Comparison of ENCODE assay signal across 8 cellular contexts in genomic region chrX:100649550-100650356, GRCh38. TPM values are rescaled to one million over a fixed set of nuclear protein-coding genes. Genes with fewer than 3 reads are reported as not detected.
DNase-seq lines count a peak whose midpoint lies in the region; ATAC-seq, FAIRE-seq and TF ChIP-seq lines count a peak whose summit lies in the region.

No MANE protein-coding gene starts in this region.

- ATAC-seq in GM18909 (IDR thresholded peaks at IDR 0.05; ENCODE audit: poor library complexity, unreplicated experiment) (peak; percentile 34), GM19324 (IDR thresholded peaks at IDR 0.05; ENCODE audit: low FRiP score, unreplicated experiment) (no peak)

- H3K4me2 ChIP-seq in skeletal muscle satellite cell (ENCODE audit: low read length) = peak overlapping the region; percentile 44

- FAIRE-seq in urothelium cell line (lab: Jason Lieb, UNC) = no peak

- H3K27me3 ChIP-seq in right atrium auricular region (no peaks in the 10 kb centered on the region), skeletal muscle satellite cell (ENCODE audit: control insufficient read depth, insufficient read depth, low read length) (no peaks in the 10 kb centered on the region)

- H3K4me1 ChIP-seq in right atrium auricular region (peaks cover 0 to 3% of the 10 kb centered on the region in 2 donors), skeletal muscle satellite cell (ENCODE audit: control insufficient read depth, insufficient read depth, low read length) (peaks cover 49% of the 10 kb centered on the region)

- peak overlapping the region; percentile 77 for H3K9ac ChIP-seq in skeletal muscle satellite cell (ENCODE audit: low read depth, low read length)

- peak; percentile 97 for DNase-seq in amniotic epithelial cell (ENCODE audit: low read depth)
- peak; percentile 83 for DNase-seq in right atrium auricular region (ENCODE audit: low spot score)
- no peak for DNase-seq in activated CD4-positive, alpha-beta T cell treated with anti-CD3 and anti-CD28 coated beads, Interleukin-2, amount 50 U/mL, for 48 hours
- no peak for DNase-seq in NCI-H187 (lab: John Stamatoyannopoulos, UW)
- DNase-seq in urothelium cell line (ENCODE audit: low spot score) = no peak

- H3K27ac ChIP-seq in right atrium auricular region = peak overlapping the region; percentile 73 to 77

- no peaks in the 10 kb centered on the region for H3K36me3 ChIP-seq in right atrium auricular region
- no peaks in the 10 kb centered on the region for H3K36me3 ChIP-seq in skeletal muscle satellite cell (ENCODE audit: insufficient read depth, low read length)

- no peak overlapping the region for H3K4me3 ChIP-seq in right atrium auricular region
- H3K4me3 ChIP-seq in skeletal muscle satellite cell (ENCODE audit: low read length) = peak overlapping the region; percentile 32

- no peaks in the 10 kb centered on the region for H3K9me3 ChIP-seq in right atrium auricular region
- H3K9me3 ChIP-seq in skeletal muscle satellite cell (replicated peaks; ENCODE audit: low read length) = no peaks in the 10 kb centered on the region

- no peak for TF ChIP-seq CTCF in right atrium auricular region (IDR thresholded peaks at IDR 0.05)

RNA-seq across cellular contexts. Expression of gene SRPX2, which starts 5.8 kb away (rescaled TPM):
- 10 to 100 TPM; 14.9 to 15.3 TPM for total RNA-seq in right atrium auricular region
- total RNA-seq in skeletal muscle satellite cell (2012; rRNA removed) = 53.7 and 99.2 TPM in 2 replicates

RNA-seq across cellular contexts. Expression of gene TSPAN6, which starts 13.1 kb away (rescaled TPM):
- total RNA-seq in right atrium auricular region = 10 to 100 TPM in 1 of 2 donors, 1 to 10 TPM in 1; 7.5 to 12.0 TPM
- 16.2 and 21.6 TPM in 2 replicates for total RNA-seq in skeletal muscle satellite cell (2012; rRNA removed)

Comparison
In these comparisons a context has a peak if more than half of its experiments do, and no peak if none do; other contexts are left out.
1. DNase-seq: peak in amniotic epithelial cell (single experiment) and right atrium auricular region (single experiment); none in activated CD4-positive, alpha-beta T cell treated with anti-CD3 and anti-CD28 coated beads, Interleukin-2, amount 50 U/mL, for 48 hours (0 of 2), NCI-H187 (0 of 2) and urothelium cell line (single experiment).